Comparison of ENCODE assay signal across 8 cellular contexts in the genomic region with DNA sequence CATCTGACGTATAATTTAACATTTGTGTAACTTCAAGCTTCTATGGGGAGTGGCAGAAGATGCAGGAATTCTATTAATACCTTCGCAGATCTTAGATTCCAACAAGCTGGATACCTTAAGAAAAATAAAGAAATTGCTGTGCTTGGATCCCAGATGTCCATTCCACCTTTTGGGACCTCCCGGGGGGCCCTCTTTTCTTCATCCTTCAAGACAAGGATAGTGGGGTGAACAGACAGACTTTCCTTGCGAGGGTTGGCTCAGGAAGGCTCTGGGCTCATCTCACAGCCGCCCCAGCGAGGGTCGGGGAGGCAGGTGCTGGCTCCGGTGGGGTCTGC. TPM values are rescaled to one million over a fixed set of nuclear protein-coding genes. Genes with fewer than 3 reads are reported as not detected.
DNase-seq lines count a peak whose midpoint lies in the region; ATAC-seq and TF ChIP-seq lines count a peak whose summit lies in the region.

No MANE protein-coding gene starts in this region.

- H3K9me3 ChIP-seq in fibroblast of lung (ENCODE audit: control insufficient read depth, insufficient read depth, low read depth, low read length): no peaks in the 10 kb centered on the region

- peaks cover 9% of the 10 kb centered on the region; the same call in 2 of the 3 replicates for H3K9me3 Mint-ChIP-seq in GM23338

- peaks cover 4% of the 10 kb centered on the region; the same call in 1 of the 2 replicates for H3K79me2 ChIP-seq in GM23338 (replicated peaks; ENCODE audit: insufficient read depth)
- no peaks in the 10 kb centered on the region for H3K79me2 ChIP-seq in fibroblast of lung (ENCODE audit: control insufficient read depth, insufficient read depth, low read length)

- peaks cover 4% of the 10 kb centered on the region for H3K36me3 Mint-ChIP-seq in GM23338 (ENCODE audit: low read depth)

- H4K20me1 ChIP-seq in GM23338 (replicated peaks; ENCODE audit: insufficient read depth): no peaks in the 10 kb centered on the region
- H4K20me1 ChIP-seq in fibroblast of lung (ENCODE audit: control insufficient read depth, extremely low read depth, insufficient read depth, low read length): no peaks in the 10 kb centered on the region

- H3K4me1 ChIP-seq in GM23338 (ENCODE audit: insufficient read depth) (peaks cover 8% of the 10 kb centered on the region), fibroblast of lung (ENCODE audit: control insufficient read depth, extremely low read depth, insufficient read depth, low read length) (no peaks in the 10 kb centered on the region)

- DNase-seq in GM23338 (ENCODE audit: low spot score): peak; percentile 57
- no peak for DNase-seq in fibroblast of lung (ENCODE audit: low read depth in 2 of 2)
- no peak for DNase-seq in skeletal muscle cell (ENCODE audit: low read depth)
- DNase-seq in NCI-H2081 (lab: John Stamatoyannopoulos, UW): no peak
- DNase-seq in stimulated activated naive CD4-positive, alpha-beta T cell (lab: John Stamatoyannopoulos, UW): no peak
- DNase-seq in stimulated activated naive CD4-positive, alpha-beta T cell treated with Interleukin-2 at 50 U/mL for 16 hours (lab: John Stamatoyannopoulos, UW): no peak

- H3K4me3 ChIP-seq in GM23338 (peak overlapping the region; percentile 67), fibroblast of lung (replicated peaks in 1 of 4; ENCODE audit: control extremely low read depth in 1 of 4, insufficient read depth in 1 of 4, low read depth in 3 of 4, low read length in 4 of 4) (peak overlapping the region in 1 of 4 experiments; percentile 22), skeletal muscle cell (ENCODE audit: low read depth, low read length) (peak overlapping the region; percentile 31)

- H3K4me2 ChIP-seq in GM23338 (peak overlapping the region; percentile 78), fibroblast of lung (ENCODE audit: extremely low read depth, insufficient read depth, low read length) (no peak overlapping the region)

- H3K9me2 ChIP-seq in GM23338 (ENCODE audit: insufficient read depth): no peaks in the 10 kb centered on the region

- no peak overlapping the region for H3K9ac ChIP-seq in fibroblast of lung (ENCODE audit: insufficient read depth, low read length)

- peaks cover 28% of the 10 kb centered on the region for H3K27me3 ChIP-seq in GM23338 (ENCODE audit: insufficient read depth)
- peaks cover 5% of the 10 kb centered on the region for H3K27me3 ChIP-seq in fibroblast of lung (ENCODE audit: control insufficient read depth, insufficient read depth, low read length)

- H3K4me3 Mint-ChIP-seq in GM23338: peak overlapping the region; percentile 73

- ATAC-seq in GM23338: peak; percentile 42
- no peak for ATAC-seq in GM21528 (IDR thresholded peaks at IDR 0.05; ENCODE audit: low FRiP score, unreplicated experiment)

- H2AFZ ChIP-seq in GM23338: peak overlapping the region; percentile 90; the same call in 1 of the 2 replicates
- peak overlapping the region; percentile 50 for H2AFZ ChIP-seq in fibroblast of lung (ENCODE audit: low read length)

- H3K27ac ChIP-seq in GM23338 (ENCODE audit: low read depth): no peak overlapping the region
- H3K27ac ChIP-seq in VCaP: peak overlapping the region; percentile 77
- no peak overlapping the region for H3K27ac ChIP-seq in fibroblast of lung (ENCODE audit: insufficient read depth, low read length)

- no peaks in the 10 kb centered on the region for H3F3A ChIP-seq in GM23338 (replicated peaks; ENCODE audit: low read depth)

- no peaks in the 10 kb centered on the region for H3K36me3 ChIP-seq in GM23338 (ENCODE audit: insufficient read depth)
- H3K36me3 ChIP-seq in fibroblast of lung (ENCODE audit: control insufficient read depth, insufficient read depth, low read length): no peaks in the 10 kb centered on the region

- no peak for TF ChIP-seq CTCF in GM23338 (conservative IDR thresholded peaks at IDR 0.05; ENCODE audit: low read depth in 2 of 2)
- TF ChIP-seq CTCF in VCaP (conservative IDR thresholded peaks at IDR 0.05): no peak
- no peak for TF ChIP-seq CTCF in fibroblast of lung (conservative IDR thresholded peaks at IDR 0.05 in 1 of 2, IDR thresholded peaks at IDR 0.05 in 1 of 2; ENCODE audit: low read depth in 1 of 2, low read length in 2 of 2)

- H3K27ac Mint-ChIP-seq in GM23338: no peak overlapping the region

- H3K4me1 Mint-ChIP-seq in GM23338: peaks cover 30% of the 10 kb centered on the region

- peaks cover 11% of the 10 kb centered on the region for H3K27me3 Mint-ChIP-seq in GM23338 (ENCODE audit: insufficient read depth, low read depth, poor library complexity)

TF ChIP-seq in GM23338, 12 proteins besides CTCF, POLR2A, EP300 and RAD21:
- TF ChIP-seq JUNB (IDR thresholded peaks at IDR 0.05; ENCODE audit: unreplicated experiment): no peak

RNA-seq across cellular contexts. Expression of a gene that starts 0.5 kb away (rescaled TPM):
- 12.5 and 14.7 TPM in 2 replicates for total RNA-seq in GM23338 (2014; rRNA removed; shearing (Covaris generic))
- polyA plus RNA-seq in GM23338 (2016; fragmentation: Nextera tagmentation; extraction: Ambion mirVana) (2.8 and 2.9 TPM in 2 replicates), fibroblast of lung (0.24 and 0.40 TPM in 2 replicates)
- total RNA-seq in fibroblast of lung: 0.17 and 0.26 TPM in 2 replicates
- polyA plus RNA-seq in fibroblast of lung (2012): 0.15 and 0.31 TPM in 2 replicates
- 0.16 and 0.37 TPM in 2 replicates for polyA minus RNA-seq in fibroblast of lung (ENCODE audit: low replicate concordance)

RNA-seq across cellular contexts. Expression of a gene that starts 39.1 kb away (rescaled TPM):
- total RNA-seq in GM23338 (2014; rRNA removed; shearing (Covaris generic)): 0.10 TPM in 1 of 2 replicates, not detected in the other
- polyA plus RNA-seq in GM23338 (2016; fragmentation: Nextera tagmentation; extraction: Ambion mirVana) (not detected in 2 replicates), fibroblast of lung (0.14 and 0.17 TPM in 2 replicates)
- total RNA-seq in fibroblast of lung: 0.77 and 1.7 TPM in 2 replicates
- 0.03 and 0.13 TPM in 2 replicates for polyA plus RNA-seq in fibroblast of lung (2012)
- not detected in 2 replicates for polyA minus RNA-seq in fibroblast of lung (ENCODE audit: low replicate concordance)

RNA-seq across cellular contexts. Expression of a gene that starts 51.0 kb away (rescaled TPM):
- 0.12 and 0.56 TPM in 2 replicates for total RNA-seq in GM23338 (2014; rRNA removed; shearing (Covaris generic))
- polyA plus RNA-seq in GM23338 (2016; fragmentation: Nextera tagmentation; extraction: Ambion mirVana) (0.13 and 0.35 TPM in 2 replicates), fibroblast of lung (0.20 and 0.52 TPM in 2 replicates)
- 0.26 and 0.33 TPM in 2 replicates for total RNA-seq in fibroblast of lung
- polyA plus RNA-seq in fibroblast of lung (2012): 0.12 and 0.61 TPM in 2 replicates
- 0.67 and 3.7 TPM in 2 replicates for polyA minus RNA-seq in fibroblast of lung (ENCODE audit: low replicate concordance)

Comparison
In these comparisons a context has a peak if more than half of its experiments do, and no peak if none do; other contexts are left out.
1. RNA of a gene that starts 0.5 kb away (total RNA-seq): 12.5 to 14.7 TPM in GM23338; 0.17 to 0.26 TPM in fibroblast of lung; every median in the first group is over 10 times any median in the second.